Comparison of ENCODE assay signal across 9 cellular contexts in genomic region chr1:214552174-214552608, GRCh38. TPM values are rescaled to one million over a fixed set of nuclear protein-coding genes. Genes with fewer than 3 reads are reported as not detected.
A peak's percentile ranks its signal among the peaks of the same experiment; 100 is the strongest.
DNase-seq lines count a peak whose midpoint lies in the region; ATAC-seq, FAIRE-seq and TF ChIP-seq lines count a peak whose summit lies in the region.
"Had no signal": no experiment of that assay in that cellular context is flagged by ENCODE, and none has a peak within 500 bp of the region (broad histone marks: within the 10 kb centered on the region; RNA-seq: fewer than 3 reads in every experiment).

No MANE protein-coding gene starts in this region.

- H3K36me3 Mint-ChIP-seq in activated CD8-positive, alpha-beta memory T cell treated with anti-CD3 and anti-CD28 coated beads, Interleukin-2, amount 10 ng/mL, durations not matched to agents 7 days and 5 days, result no peaks in the 10 kb centered on the region
- H3K36me3 Mint-ChIP-seq: memory B cell had no signal

- ATAC-seq in activated CD8-positive, alpha-beta memory T cell treated with anti-CD3 and anti-CD28 coated beads, Interleukin-2, amount 10 ng/mL, durations not matched to agents 7 days and 5 days, result no peak
- ATAC-seq in HG03342 (IDR thresholded peaks at IDR 0.05; ENCODE audit: unreplicated experiment), result no peak

- peaks cover 85% of the 10 kb centered on the region for H3K27me3 Mint-ChIP-seq in activated CD8-positive, alpha-beta memory T cell treated with anti-CD3 and anti-CD28 coated beads, Interleukin-2, amount 10 ng/mL, durations not matched to agents 7 days and 5 days

- TF ChIP-seq CTCF in GM20000 (IDR thresholded peaks at IDR 0.05; ENCODE audit: extremely low read depth, missing control alignments), result no peak

- no peak overlapping the region for H3K27ac Mint-ChIP-seq in activated CD8-positive, alpha-beta memory T cell treated with anti-CD3 and anti-CD28 coated beads, Interleukin-2, amount 10 ng/mL, durations not matched to agents 7 days and 5 days
- H3K27ac Mint-ChIP-seq: memory B cell had no signal

- no peak for DNase-seq in activated CD8-positive, alpha-beta memory T cell treated with anti-CD3 and anti-CD28 coated beads, Interleukin-2, amount 10 ng/mL, durations not matched to agents 7 days and 5 days
- DNase-seq in activated CD8-positive, alpha-beta memory T cell treated with anti-CD3 and anti-CD28 coated beads, Interleukin-2, amount 50 U/mL, for 4 hours, result no peak
- DNase-seq in RCC 7860 (ENCODE audit: low spot score) (peak; percentile 89), epidermal melanocyte (ENCODE audit: insufficient read length, low spot score) (peak; percentile 55), mucosa of gallbladder (ENCODE audit: low spot score) (peak; percentile 70), GM20000 (ENCODE audit: low spot score) (no peak)
- no peak for DNase-seq in activated CD4-positive, alpha-beta T cell treated with anti-CD3 and anti-CD28 coated beads, Interleukin-2, amount 50 U/mL, for 48 hours

- peaks cover 5% of the 10 kb centered on the region for H3K4me1 Mint-ChIP-seq in activated CD8-positive, alpha-beta memory T cell treated with anti-CD3 and anti-CD28 coated beads, Interleukin-2, amount 10 ng/mL, durations not matched to agents 7 days and 5 days
- H3K4me1 Mint-ChIP-seq: memory B cell had no signal

- peak overlapping the region; percentile 44 for H3K4me3 Mint-ChIP-seq in activated CD8-positive, alpha-beta memory T cell treated with anti-CD3 and anti-CD28 coated beads, Interleukin-2, amount 10 ng/mL, durations not matched to agents 7 days and 5 days

- CTCF ChIA-PET in activated CD8-positive, alpha-beta memory T cell treated with anti-CD3 and anti-CD28 coated beads, Interleukin-2, amount 10 ng/mL, durations not matched to agents 7 days and 5 days (lab: Charles Lee), result no interaction called here

- FAIRE-seq in RCC 7860 (lab: Jason Lieb, UNC), result peak; percentile 90

- no peaks in the 10 kb centered on the region for H3K9me3 Mint-ChIP-seq in activated CD8-positive, alpha-beta memory T cell treated with anti-CD3 and anti-CD28 coated beads, Interleukin-2, amount 10 ng/mL, durations not matched to agents 7 days and 5 days (ENCODE audit: low read depth)
- H3K9me3 Mint-ChIP-seq: memory B cell had no signal

RNA-seq across cellular contexts. Expression of gene PTPN14, which starts 0.8 kb away (rescaled TPM):
- 1 to 10 TPM in 1 of 2 experiments, under 1 TPM in 1; 0.32 to 1.1 TPM for total RNA-seq in activated CD8-positive, alpha-beta memory T cell treated with anti-CD3 and anti-CD28 coated beads, Interleukin-2, amount 10 ng/mL, durations not matched to agents 7 days and 5 days
- 46.2 TPM for total RNA-seq in mucosa of gallbladder

RNA-seq across cellular contexts. Expression of gene CENPF, which starts 50.8 kb away (rescaled TPM):
- total RNA-seq in activated CD8-positive, alpha-beta memory T cell treated with anti-CD3 and anti-CD28 coated beads, Interleukin-2, amount 10 ng/mL, durations not matched to agents 7 days and 5 days, result 100 to 1,000 TPM; 150 to 158 TPM
- total RNA-seq in mucosa of gallbladder, result 3.5 TPM

Comparison
In these comparisons a context has a peak if more than half of its experiments do, and no peak if none do; other contexts are left out.
1. DNase-seq: peak in RCC 7860 (single experiment), epidermal melanocyte (single experiment) and mucosa of gallbladder (single experiment); none in activated CD8-positive, alpha-beta memory T cell treated with anti-CD3 and anti-CD28 coated beads, Interleukin-2, amount 10 ng/mL, durations not matched to agents 7 days and 5 days (single experiment), activated CD8-positive, alpha-beta memory T cell treated with anti-CD3 and anti-CD28 coated beads, Interleukin-2, amount 50 U/mL, for 4 hours (single experiment), GM20000 (single experiment) and activated CD4-positive, alpha-beta T cell treated with anti-CD3 and anti-CD28 coated beads, Interleukin-2, amount 50 U/mL, for 48 hours (0 of 2).
2. RNA of gene PTPN14, which starts 0.8 kb away (total RNA-seq): 46.2 TPM in mucosa of gallbladder (single experiment); 0.32 to 1.1 TPM in activated CD8-positive, alpha-beta memory T cell treated with anti-CD3 and anti-CD28 coated beads, Interleukin-2, amount 10 ng/mL, durations not matched to agents 7 days and 5 days; every median in the first group is over 10 times any median in the second.
3. RNA of gene CENPF, which starts 50.8 kb away (total RNA-seq): 150 to 158 TPM in activated CD8-positive, alpha-beta memory T cell treated with anti-CD3 and anti-CD28 coated beads, Interleukin-2, amount 10 ng/mL, durations not matched to agents 7 days and 5 days; 3.5 TPM in mucosa of gallbladder (single experiment); every median in the first group is over 10 times any median in the second.